ENCODE assay signal across 18 cellular contexts in the genomic region with DNA sequence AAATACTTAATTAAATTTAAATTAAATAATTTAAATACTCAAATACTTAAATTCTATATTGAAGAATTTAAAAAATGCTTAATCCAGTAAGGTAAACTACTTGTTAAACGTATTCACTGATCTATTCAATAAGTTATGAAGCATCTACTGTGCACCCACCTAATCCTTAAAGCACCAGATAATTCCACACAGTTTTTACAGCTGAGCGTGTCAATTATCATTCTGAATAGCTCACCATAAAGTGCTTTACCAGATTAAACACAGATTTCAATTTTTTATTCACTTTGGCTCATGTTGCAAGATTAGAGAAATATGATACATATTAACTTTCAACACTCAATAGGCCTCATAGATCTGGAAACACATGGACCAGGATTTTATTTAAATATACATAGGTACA.
DNase-seq lines count a peak whose midpoint lies in the region; ATAC-seq and FAIRE-seq lines count a peak whose summit lies in the region.
"Had no signal": no experiment of that assay in that cellular context is flagged by ENCODE, and none has a peak within 500 bp of the region (broad histone marks: within the 10 kb centered on the region; RNA-seq: fewer than 3 reads in every experiment).

No MANE protein-coding gene starts in this region.

- H3K4me1 Mint-ChIP-seq in T-cell = no peaks in the 10 kb centered on the region

- no peaks in the 10 kb centered on the region for H3K36me3 Mint-ChIP-seq in T-cell

- POLR2A ChIA-PET in T-cell (lab: Charles Lee) = no interaction called here

- CTCF ChIA-PET in T-cell (lab: Charles Lee) = interaction anchor here in 1 of 2 donors (0.7 kb wide), 1 partner anchor 99 kb away, joined by 5 read pairs; no protein-coding TSS in a partner anchor

- peaks cover 0 to 10% (median 3%) of the 10 kb centered on the region in 3 donors for H3K9me3 Mint-ChIP-seq in T-cell
- H3K9me3 Mint-ChIP-seq: CD4-positive, alpha-beta T cell had no signal

- no peak overlapping the region for H3K4me3 Mint-ChIP-seq in T-cell
- H3K4me3 Mint-ChIP-seq: CD4-positive, alpha-beta T cell had no signal

- H3K27ac Mint-ChIP-seq in T-cell = no peak overlapping the region
- H3K27ac Mint-ChIP-seq: CD4-positive, alpha-beta T cell had no signal

- ATAC-seq in T-cell (replicated peaks in 1 of 4) = no peak

- DNase-seq in NCI-H82 (lab: John Stamatoyannopoulos, UW) (peak; percentile 27), NCI-H82 treated with DMSO at 0.1 percent for 48 hours (lab: John Stamatoyannopoulos, UW; ENCODE audit: unreplicated experiment) (no peak), NCI-H748 treated with DMSO at 0.1 percent for 48 hours (lab: John Stamatoyannopoulos, UW) (peak; percentile 43), frontal cortex (ENCODE audit: low spot score in 2 of 2) (no peak), T-cell (no peak), NCI-H774 (lab: John Stamatoyannopoulos, UW) (no peak), dermis blood vessel endothelial cell (no peak), 8988T (no peak)
- DNase-seq: ACHN; Calu3; CD4-positive, alpha-beta T cell; DMS153; DMS79 treated with DMSO at 0.1 percent for 48 hours; EL; GOT3 had no signal

- peaks cover 0 to 10% of the 10 kb centered on the region in 2 donors for H3K27me3 Mint-ChIP-seq in T-cell
- H3K27me3 Mint-ChIP-seq: CD4-positive, alpha-beta T cell had no signal

- FAIRE-seq in frontal cortex (lab: Jason Lieb, UNC) = peak; percentile 33
- FAIRE-seq: G401.6, GM12892, GM19239 had no signal

Comparison
In these comparisons a context has a peak if more than half of its experiments do, and no peak if none do; other contexts are left out.
1. DNase-seq: peak in NCI-H82 (single experiment) and NCI-H748 treated with DMSO at 0.1 percent for 48 hours (single experiment); none in NCI-H82 treated with DMSO at 0.1 percent for 48 hours (single experiment), frontal cortex (0 of 2), T-cell (0 of 34), NCI-H774 (single experiment), dermis blood vessel endothelial cell (single experiment) and 8988T (single experiment).